ENCODE assay signal across 8 cellular contexts in genomic region chr6:15244605-15245360, GRCh38. TPM values are rescaled to one million over a fixed set of nuclear protein-coding genes. Genes with fewer than 3 reads are reported as not detected.
DNase-seq lines count a peak whose midpoint lies in the region; ATAC-seq, FAIRE-seq and TF ChIP-seq lines count a peak whose summit lies in the region.

No MANE protein-coding gene starts in this region.

- no peak overlapping the region; the same call in 1 of the 2 replicates for H3K27ac ChIP-seq in PC-3 (ENCODE audit: low read length)

- peak overlapping the region; percentile 61 for H3K9ac ChIP-seq in PC-3 (ENCODE audit: low read length)

- DNase-seq in AG09309 (ENCODE audit: low read depth): no peak
- peak; percentile 60 for DNase-seq in PC-3
- peak; percentile 69 for DNase-seq in activated naive CD4-positive, alpha-beta T cell treated with anti-CD3 and anti-CD28 coated beads, Interleukin-2, amount 50 U/mL, for 16 hours
- peak; percentile 74 for DNase-seq in globus pallidus (ENCODE audit: low spot score)
- peak; percentile 38 for DNase-seq in omental fat pad (ENCODE audit: low spot score)
- peak; percentile 58 for DNase-seq in urothelium cell line (ENCODE audit: low spot score)

- H3K27me3 ChIP-seq in PC-3 (ENCODE audit: low read length): no peaks in the 10 kb centered on the region

- no peaks in the 10 kb centered on the region for H3F3A ChIP-seq in PC-3 (ENCODE audit: low read length, unreplicated experiment)

- H3K36me3 ChIP-seq in PC-3 (ENCODE audit: low read depth, low read length): no peaks in the 10 kb centered on the region

- peak overlapping the region; percentile 97 for H3K4me3 ChIP-seq in AG09309 (ENCODE audit: control insufficient read depth, low read depth, low read length)
- H3K4me3 ChIP-seq in PC-3 (ENCODE audit: low read length): peak overlapping the region; percentile 78

- BruUV-seq in PC-3 (replicated peaks; lab: Mats Ljungman, UMichigan): no TSS peak

- H3K79me2 ChIP-seq in PC-3 (ENCODE audit: low read length): peaks cover 38% of the 10 kb centered on the region

- peaks cover 12% of the 10 kb centered on the region for H3K4me1 ChIP-seq in PC-3 (ENCODE audit: insufficient read depth, low read length)

- TF ChIP-seq CTCF in AG09309 (IDR thresholded peaks at IDR 0.05; ENCODE audit: control insufficient read depth, insufficient read depth, low read depth, low read length, missing control alignments) (no peak), PC-3 (conservative IDR thresholded peaks at IDR 0.05; ENCODE audit: low read depth, low read length) (no peak), omental fat pad (IDR thresholded peaks at IDR 0.05) (no peak)

- ATAC-seq in GM19023 (IDR thresholded peaks at IDR 0.05; ENCODE audit: unreplicated experiment) (peak; percentile 12), HG03442 (IDR thresholded peaks at IDR 0.05; ENCODE audit: unreplicated experiment) (peak; percentile 22), PC-3 (peak; percentile 18), omental fat pad (ENCODE audit: low FRiP score) (peak; percentile 34)

- no peaks in the 10 kb centered on the region for H3K9me3 ChIP-seq in PC-3 (ENCODE audit: low read length)

- intact Hi-C loops in PC-3 (cut with micrococcal nuclease): loop anchor here (1.0 to 10.0 kb wide), 9 partner anchors 106 to 1034 kb away; no protein-coding TSS in a partner anchor

- POLR2A ChIA-PET in PC-3 (lab: Charles Lee; ENCODE audit: unreplicated experiment): interaction anchor here (0.6 kb wide), 1 partner anchor 171 kb away, joined by 4 read pairs; no protein-coding TSS in a partner anchor

- H4K20me1 ChIP-seq in PC-3 (ENCODE audit: low read length): peaks cover 15% of the 10 kb centered on the region

- peak overlapping the region; percentile 88 for H3K4me2 ChIP-seq in PC-3 (ENCODE audit: low read length)

- H2AFZ ChIP-seq in PC-3 (ENCODE audit: low read length): peak overlapping the region; percentile 76

- no peak for FAIRE-seq in urothelium cell line (lab: Jason Lieb, UNC)

- no peaks in the 10 kb centered on the region for H3K9me2 ChIP-seq in PC-3 (replicated peaks; ENCODE audit: low read length)

- CTCF ChIA-PET in PC-3 (lab: Charles Lee): interaction anchor here (0.5 kb wide), 1 partner anchor 62 kb away, joined by 4 read pairs; no protein-coding TSS in a partner anchor

RNA-seq across cellular contexts. Expression of gene JARID2, which starts 1.1 kb away (rescaled TPM):
- total RNA-seq in PC-3 (2014; rRNA removed) (11.0 and 13.1 TPM in 2 replicates), omental fat pad (10 to 100 TPM; 10.8 to 31.6 (median 14.3) TPM)
